9 cellular contexts compared by ENCODE assay signal in genomic region chr12:47377414-47378221, GRCh38.
DNase-seq lines count a peak whose midpoint lies in the region; FAIRE-seq and TF ChIP-seq lines count a peak whose summit lies in the region.
"Had no signal": no experiment of that assay in that cellular context is flagged by ENCODE, and none has a peak within 500 bp of the region (broad histone marks: within the 10 kb centered on the region; RNA-seq: fewer than 3 reads in every experiment).

No MANE protein-coding gene starts in this region.

- no peak for TF ChIP-seq CTCF in right atrium auricular region (IDR thresholded peaks at IDR 0.05)

- FAIRE-seq in H54 (lab: Jason Lieb, UNC) = peak; percentile 100
- FAIRE-seq: endometrium had no signal

- H3K4me1 Mint-ChIP-seq in activated T-helper 2 cell treated with anti-CD3 and anti-CD28 coated beads, Interferon-gamma antibody, Interleukin-2, Interleukin-4, amounts not matched to agents 10 μg/mL and 5 μg/mL and 100 μg/mL, durations not matched to agents 14 hours and 24 hours and 36 hours (ENCODE audit: low read depth) = peaks cover 32% of the 10 kb centered on the region

- peak overlapping the region; percentile 61 for H3K27ac Mint-ChIP-seq in activated T-helper 2 cell treated with anti-CD3 and anti-CD28 coated beads, Interferon-gamma antibody, Interleukin-2, Interleukin-4, amounts not matched to agents 10 μg/mL and 5 μg/mL and 100 μg/mL, durations not matched to agents 14 hours and 24 hours and 36 hours

- H3K4me1 ChIP-seq in right atrium auricular region (peaks cover 0 to 20% of the 10 kb centered on the region in 2 donors), skeletal muscle tissue (ENCODE audit: control insufficient read depth in 3 of 3, insufficient read depth in 3 of 3, low read length in 3 of 3) (peaks cover 7 to 15% (median 8%) of the 10 kb centered on the region in 3 donors)

- H3K27ac ChIP-seq in right atrium auricular region (peak overlapping the region; percentile 82 to 89), skeletal muscle tissue (ENCODE audit: low read depth, low read length) (peak overlapping the region; percentile 64)

- TF ChIP-seq POLR2A in H54 (IDR thresholded peaks at IDR 0.05; ENCODE audit: low read depth, low read length) = no peak

- intact Hi-C loops in activated T-helper 2 cell treated with anti-CD3 and anti-CD28 coated beads, Interferon-gamma antibody, Interleukin-2, Interleukin-4, amounts not matched to agents 10 μg/mL and 5 μg/mL and 100 μg/mL, durations not matched to agents 14 hours and 24 hours and 36 hours (cut with micrococcal nuclease) = loop anchor here (1.0 kb wide), 2 partner anchors 9 to 27 kb away; no protein-coding TSS in a partner anchor

- peaks cover 55% of the 10 kb centered on the region for H3K36me3 Mint-ChIP-seq in activated T-helper 2 cell treated with anti-CD3 and anti-CD28 coated beads, Interferon-gamma antibody, Interleukin-2, Interleukin-4, amounts not matched to agents 10 μg/mL and 5 μg/mL and 100 μg/mL, durations not matched to agents 14 hours and 24 hours and 36 hours (ENCODE audit: low read depth)

- no peak overlapping the region for H3K4me3 Mint-ChIP-seq in activated T-helper 2 cell treated with anti-CD3 and anti-CD28 coated beads, Interferon-gamma antibody, Interleukin-2, Interleukin-4, amounts not matched to agents 10 μg/mL and 5 μg/mL and 100 μg/mL, durations not matched to agents 14 hours and 24 hours and 36 hours (ENCODE audit: low read depth)

- H3K4me3 ChIP-seq in right atrium auricular region (no peak overlapping the region), skeletal muscle tissue (ENCODE audit: low read length in 3 of 3) (peak overlapping the region; percentile 49 to 55 (median 52))

- H3K27me3 Mint-ChIP-seq in activated T-helper 2 cell treated with anti-CD3 and anti-CD28 coated beads, Interferon-gamma antibody, Interleukin-2, Interleukin-4, amounts not matched to agents 10 μg/mL and 5 μg/mL and 100 μg/mL, durations not matched to agents 14 hours and 24 hours and 36 hours (ENCODE audit: low read depth) = no peaks in the 10 kb centered on the region

- H3K36me3 ChIP-seq in right atrium auricular region (no peaks in the 10 kb centered on the region), skeletal muscle tissue (ENCODE audit: control insufficient read depth in 3 of 3, insufficient read depth in 3 of 3, low read length in 3 of 3) (no peaks in the 10 kb centered on the region)

- H3K9me3 ChIP-seq in right atrium auricular region (peaks cover 0 to 5% of the 10 kb centered on the region in 2 donors), skeletal muscle tissue (ENCODE audit: control insufficient read depth in 3 of 3, low read length in 3 of 3) (no peaks in the 10 kb centered on the region)

- DNase-seq in H54 (ENCODE audit: insufficient read length, low spot score) = peak; percentile 63
- DNase-seq in activated T-helper 2 cell treated with anti-CD3 and anti-CD28 coated beads, Interferon-gamma antibody, Interleukin-2, Interleukin-4, amounts not matched to agents 10 μg/mL and 5 μg/mL and 100 μg/mL, durations not matched to agents 14 hours and 24 hours and 36 hours (ENCODE audit: low spot score) = no peak
- DNase-seq in right atrium auricular region (ENCODE audit: low spot score) = peak; percentile 99
- no peak for DNase-seq in NCI-H774 (lab: John Stamatoyannopoulos, UW)
- no peak for DNase-seq in stimulated activated naive CD4-positive, alpha-beta T cell (lab: John Stamatoyannopoulos, UW)
- DNase-seq in stimulated activated naive CD4-positive, alpha-beta T cell treated with Interleukin-2 at 50 U/mL for 16 hours (lab: John Stamatoyannopoulos, UW) = no peak
- no peak for DNase-seq in NK-92 treated with Interleukin-12 subunit alpha and Interleukin-12 subunit beta, amount 100 ng/mL, for 24 hours (lab: John Stamatoyannopoulos, UW)

- H3K9me3 Mint-ChIP-seq in activated T-helper 2 cell treated with anti-CD3 and anti-CD28 coated beads, Interferon-gamma antibody, Interleukin-2, Interleukin-4, amounts not matched to agents 10 μg/mL and 5 μg/mL and 100 μg/mL, durations not matched to agents 14 hours and 24 hours and 36 hours = peaks cover 23% of the 10 kb centered on the region

- H3K9ac ChIP-seq in skeletal muscle tissue (ENCODE audit: low read depth in 1 of 3, low read length in 3 of 3) = peak overlapping the region; percentile 2 to 42 (median 3)

- H3K27me3 ChIP-seq in right atrium auricular region = no peaks in the 10 kb centered on the region
- no peaks in the 10 kb centered on the region for H3K27me3 ChIP-seq in skeletal muscle tissue (ENCODE audit: control insufficient read depth in 3 of 3, insufficient read depth in 3 of 3, low read length in 3 of 3)

Comparison
In these comparisons a context has a peak if more than half of its experiments do, and no peak if none do; other contexts are left out.
1. DNase-seq: peak in H54 (single experiment) and right atrium auricular region (single experiment); none in activated T-helper 2 cell treated with anti-CD3 and anti-CD28 coated beads, Interferon-gamma antibody, Interleukin-2, Interleukin-4, amounts not matched to agents 10 μg/mL and 5 μg/mL and 100 μg/mL, durations not matched to agents 14 hours and 24 hours and 36 hours (single experiment), NCI-H774 (single experiment), stimulated activated naive CD4-positive, alpha-beta T cell (0 of 6), stimulated activated naive CD4-positive, alpha-beta T cell treated with Interleukin-2 at 50 U/mL for 16 hours (single experiment) and NK-92 treated with Interleukin-12 subunit alpha and Interleukin-12 subunit beta, amount 100 ng/mL, for 24 hours (single experiment).
2. H3K4me3 ChIP-seq: peak in skeletal muscle tissue (3 of 3); none in right atrium auricular region (0 of 2).